25 cellular contexts compared by ENCODE assay signal in genomic region chr4:8164687-8165086, GRCh38. TPM values are rescaled to one million over a fixed set of nuclear protein-coding genes. Genes with fewer than 3 reads are reported as not detected.
DNase-seq lines count a peak whose midpoint lies in the region; ATAC-seq and TF ChIP-seq lines count a peak whose summit lies in the region.
"Had no signal": no experiment of that assay in that cellular context is flagged by ENCODE, and none has a peak within 500 bp of the region (broad histone marks: within the 10 kb centered on the region; RNA-seq: fewer than 3 reads in every experiment).

No MANE protein-coding gene starts in this region.

- ATAC-seq in Right ventricle myocardium inferior (no peak), body of pancreas (no peak)
- no peak for ATAC-seq in stimulated activated naive B cell treated with anti-CD40 and anti-IgM and Interleukin-4, amounts not matched to agents 10 μg/mL and 1 μg/mL and 100 μg/mL, for 72 hours (replicated peaks)
- ATAC-seq: GM23338 had no signal

- no peak overlapping the region for H3K4me3 ChIP-seq in left ventricle myocardium inferior
- H3K4me3 ChIP-seq in body of pancreas: no peak overlapping the region
- no peak overlapping the region for H3K4me3 ChIP-seq in neuronal stem cell (ENCODE audit: low read length in 2 of 2)
- H3K4me3 ChIP-seq in esophagus muscularis mucosa: no peak overlapping the region
- H3K4me3 ChIP-seq: GM23338, Peyer's patch, SJCRH30 had no signal

- H3K27me3 Mint-ChIP-seq in stimulated activated naive B cell treated with anti-CD40 and anti-IgM and Interleukin-4, amounts not matched to agents 10 μg/mL and 1 μg/mL and 100 μg/mL, for 72 hours: no peaks in the 10 kb centered on the region

- H2AK5ac ChIP-seq in neuronal stem cell (ENCODE audit: low read depth, low read length): no peak overlapping the region

- H2BK15ac ChIP-seq in neuronal stem cell (ENCODE audit: low read length): no peak overlapping the region

- no peak for TF ChIP-seq POLR2A in body of pancreas (IDR thresholded peaks at IDR 0.05)
- no peak for TF ChIP-seq POLR2A in esophagus muscularis mucosa (IDR thresholded peaks at IDR 0.05; ENCODE audit: low read depth)

- DNase-seq in Right ventricle myocardium inferior (ENCODE audit: missing footprints) (peak; percentile 27), left ventricle myocardium inferior (no peak), body of pancreas (no peak), neuronal stem cell (ENCODE audit: low spot score) (no peak), esophagus muscularis mucosa (ENCODE audit: extremely low spot score) (no peak), GM20000 (ENCODE audit: low spot score) (no peak)
- no peak for DNase-seq in stimulated activated naive B cell treated with anti-CD40 and anti-IgM and Interleukin-4, amounts not matched to agents 10 μg/mL and 1 μg/mL and 100 μg/mL, for 72 hours
- no peak for DNase-seq in activated CD4-positive, alpha-beta T cell treated with anti-CD3 and anti-CD28 coated beads, Interleukin-2, amount 50 U/mL, for 48 hours
- DNase-seq: AML-193; CD4-positive, CD25-positive, alpha-beta regulatory T cell; COR-L47; DMS 273 treated with DMSO at 0.1 percent for 48 hours; HCEC 1CT; MV-4-11; NCI-H1105 treated with DMSO at 0.1 percent for 48 hours; NCI-H1694; NCI-H2081; NCI-H2171; NCI-H524 treated with DMSO at 0.1 percent for 48 hours; NCI-H82; Peyer's patch; SJCRH30 had no signal

- H3K4me1 ChIP-seq in left ventricle myocardium inferior (peaks cover 24% of the 10 kb centered on the region), body of pancreas (peaks cover 24% of the 10 kb centered on the region), neuronal stem cell (ENCODE audit: control insufficient read depth in 2 of 2, insufficient read depth in 1 of 2, low read depth in 1 of 2, low read length in 2 of 2) (peaks cover 1 to 2% of the 10 kb centered on the region in 2 donors), esophagus muscularis mucosa (peaks cover 7 to 11% (median 8%) of the 10 kb centered on the region in 4 donors)
- H3K4me1 ChIP-seq: SJCRH30 had no signal

- H3K14ac ChIP-seq in neuronal stem cell (ENCODE audit: low read length): peak overlapping the region; percentile 1

- WGBS in body of pancreas, 2 donors: 90 to 93% methylated on average over 10 of the region's 10 CpGs
- WGBS in neuronal stem cell (ENCODE audit: extremely low coverage in 2 of 2, insufficient read length in 2 of 2, insufficient replicate concordance in 1 of 2), 2 donors: no CpG with 5 or more reads among the region's 10 CpGs
- WGBS in esophagus muscularis mucosa: 84% methylated on average over 10 of the region's 10 CpGs

- H3K9ac ChIP-seq in neuronal stem cell (ENCODE audit: low read depth, low read length, poor library complexity): no peak overlapping the region

- H2BK12ac ChIP-seq in neuronal stem cell (ENCODE audit: low read length): no peak overlapping the region

- H3K9me3 Mint-ChIP-seq in stimulated activated naive B cell treated with anti-CD40 and anti-IgM and Interleukin-4, amounts not matched to agents 10 μg/mL and 1 μg/mL and 100 μg/mL, for 72 hours: peaks cover 8 to 14% of the 10 kb centered on the region in 2 donors

- no peak overlapping the region for H3K18ac ChIP-seq in neuronal stem cell (ENCODE audit: low read length)

- H2AFZ ChIP-seq in neuronal stem cell (ENCODE audit: low read length): no peak overlapping the region
- H2AFZ ChIP-seq: GM23338 had no signal

- H3K23ac ChIP-seq in neuronal stem cell (ENCODE audit: low read depth, low read length, poor library complexity): no peak overlapping the region

- no peak overlapping the region for H4K91ac ChIP-seq in neuronal stem cell (ENCODE audit: low read depth, low read length, poor library complexity)

- no peak overlapping the region for H4K8ac ChIP-seq in neuronal stem cell (ENCODE audit: low read depth, low read length)

- H3K4me2 ChIP-seq in neuronal stem cell (ENCODE audit: insufficient read depth, low read length, poor library complexity, severe bottlenecking): no peak overlapping the region
- H3K4me2 ChIP-seq: GM23338 had no signal

- H3K79me1 ChIP-seq in neuronal stem cell (ENCODE audit: low read depth, low read length): no peaks in the 10 kb centered on the region

- TF ChIP-seq CTCF in left ventricle myocardium inferior (IDR thresholded peaks at IDR 0.05; ENCODE audit: borderline replicate concordance) (no peak), body of pancreas (IDR thresholded peaks at IDR 0.05) (no peak), esophagus muscularis mucosa (IDR thresholded peaks at IDR 0.05) (no peak), GM20000 (IDR thresholded peaks at IDR 0.05; ENCODE audit: extremely low read depth, missing control alignments) (no peak)

- H3K4me1 Mint-ChIP-seq in stimulated activated naive B cell treated with anti-CD40 and anti-IgM and Interleukin-4, amounts not matched to agents 10 μg/mL and 1 μg/mL and 100 μg/mL, for 72 hours: peaks cover 59 to 82% of the 10 kb centered on the region in 2 donors

- no peaks in the 10 kb centered on the region for H3K27me3 ChIP-seq in left ventricle myocardium inferior (ENCODE audit: low read depth)
- H3K27me3 ChIP-seq in body of pancreas: no peaks in the 10 kb centered on the region
- H3K27me3 ChIP-seq in neuronal stem cell (ENCODE audit: control insufficient read depth in 3 of 3, insufficient read depth in 3 of 3, low read depth in 1 of 3, low read length in 3 of 3): peaks cover 0 to 49% (median 8%) of the 10 kb centered on the region in 3 experiments
- no peaks in the 10 kb centered on the region for H3K27me3 ChIP-seq in esophagus muscularis mucosa
- H3K27me3 ChIP-seq: Peyer's patch had no signal

- intact Hi-C loops in Right ventricle myocardium inferior (cut with DNase I): no loop called here
- intact Hi-C loops in left ventricle myocardium inferior (cut with micrococcal nuclease): no loop called here
- intact Hi-C loops in body of pancreas (cut with DNase I): no loop called here
- intact Hi-C loops in esophagus muscularis mucosa (cut with DNase I): no loop called here

- no peak overlapping the region for H2BK5ac ChIP-seq in neuronal stem cell (ENCODE audit: low read length)

- no peaks in the 10 kb centered on the region for H3K36me3 ChIP-seq in left ventricle myocardium inferior
- H3K36me3 ChIP-seq in body of pancreas (replicated peaks in 1 of 2; ENCODE audit: insufficient read depth in 1 of 2, low read depth in 2 of 2): no peaks in the 10 kb centered on the region
- no peaks in the 10 kb centered on the region for H3K36me3 ChIP-seq in neuronal stem cell (replicated peaks in 1 of 2; ENCODE audit: control insufficient read depth in 2 of 2, insufficient read depth in 2 of 2, low read length in 2 of 2)
- H3K36me3 ChIP-seq in esophagus muscularis mucosa: no peaks in the 10 kb centered on the region
- H3K36me3 ChIP-seq: Peyer's patch, SJCRH30 had no signal

- H3K9me3 ChIP-seq in left ventricle myocardium inferior (replicated peaks) (peaks cover 11% of the 10 kb centered on the region), body of pancreas (no peaks in the 10 kb centered on the region), neuronal stem cell (replicated peaks in 1 of 2; ENCODE audit: control insufficient read depth in 2 of 2, insufficient read depth in 1 of 2, low read depth in 1 of 2, low read length in 2 of 2) (peaks cover 0 to 7% of the 10 kb centered on the region in 2 donors), esophagus muscularis mucosa (peaks cover 0 to 12% (median 9%) of the 10 kb centered on the region in 4 donors)
- H3K9me3 ChIP-seq: SJCRH30 had no signal

- no peak overlapping the region for H2BK120ac ChIP-seq in neuronal stem cell (ENCODE audit: low read depth, low read length)

- peaks cover 0 to 4% of the 10 kb centered on the region in 2 donors for H3K36me3 Mint-ChIP-seq in stimulated activated naive B cell treated with anti-CD40 and anti-IgM and Interleukin-4, amounts not matched to agents 10 μg/mL and 1 μg/mL and 100 μg/mL, for 72 hours
- H3K36me3 Mint-ChIP-seq: CD4-positive, CD25-positive, alpha-beta regulatory T cell had no signal

- no peak overlapping the region for H3K4ac ChIP-seq in neuronal stem cell (ENCODE audit: low read length)

- TF ChIP-seq EP300 in esophagus muscularis mucosa (IDR thresholded peaks at IDR 0.05): no peak

- H3K4me3 Mint-ChIP-seq in stimulated activated naive B cell treated with anti-CD40 and anti-IgM and Interleukin-4, amounts not matched to agents 10 μg/mL and 1 μg/mL and 100 μg/mL, for 72 hours: no peak overlapping the region
- H3K4me3 Mint-ChIP-seq: GM23338 had no signal

- H3K27ac ChIP-seq in left ventricle myocardium inferior (replicated peaks) (no peak overlapping the region), body of pancreas (peak overlapping the region in 3 of 4 donors; percentile 21 to 73 (median 69)), neuronal stem cell (replicated peaks; ENCODE audit: low read length) (no peak overlapping the region), esophagus muscularis mucosa (replicated peaks in 1 of 4) (no peak overlapping the region)
- H3K27ac ChIP-seq: Peyer's patch, SJCRH30 had no signal

- H3K27ac Mint-ChIP-seq in stimulated activated naive B cell treated with anti-CD40 and anti-IgM and Interleukin-4, amounts not matched to agents 10 μg/mL and 1 μg/mL and 100 μg/mL, for 72 hours: peak overlapping the region; percentile 88
- H3K27ac Mint-ChIP-seq: GM23338 had no signal

RNA-seq across cellular contexts. Expression of gene ABLIM2, which starts 6.1 kb away (rescaled TPM):
- 24.9 TPM for total RNA-seq in Right ventricle myocardium inferior
- total RNA-seq in left ventricle myocardium inferior: 43.5 TPM
- total RNA-seq in body of pancreas: 10 to 100 TPM in 1 of 2 donors, 1 to 10 TPM in 1; 6.0 to 20.8 TPM
- 0.78 TPM for polyA plus RNA-seq in neuronal stem cell (2013, experiment 1 of 2)
- 0.93 TPM for polyA plus RNA-seq in neuronal stem cell (2013, experiment 2 of 2)
- total RNA-seq in esophagus muscularis mucosa: 10 to 100 TPM in 1 of 4 donors, 1 to 10 TPM in 3; 4.2 to 28.5 (median 8.7) TPM
- polyA plus RNA-seq: AG04450 had no signal

RNA-seq across cellular contexts. Expression of gene SH3TC1, which starts 34.4 kb away (rescaled TPM):
- total RNA-seq in Right ventricle myocardium inferior: 11.2 TPM
- total RNA-seq in left ventricle myocardium inferior: 13.6 TPM
- total RNA-seq in body of pancreas: 100 to 1,000 TPM in 1 of 2 donors, 10 to 100 TPM in 1; 31.1 to 103 TPM
- 0.13 TPM for polyA plus RNA-seq in neuronal stem cell (2013, experiment 1 of 2)
- polyA plus RNA-seq in neuronal stem cell (2013, experiment 2 of 2): 0.08 TPM
- total RNA-seq in esophagus muscularis mucosa: 10 to 100 TPM; 13.7 to 18.7 (median 15.2) TPM
- total RNA-seq: G401 had no signal
- polyA plus RNA-seq: GM23338 had no signal

Comparison
In these comparisons a context has a peak if more than half of its experiments do, and no peak if none do; other contexts are left out.
1. H3K27ac ChIP-seq: peak in body of pancreas (3 of 4); none in left ventricle myocardium inferior (single experiment), neuronal stem cell (single experiment) and esophagus muscularis mucosa (0 of 4).